ENCODE assay signal across 2 cellular contexts in genomic region chr15:96344120-96344705, GRCh38.
TF ChIP-seq lines count a peak whose summit lies in the region.

No MANE protein-coding gene starts in this region.

TF ChIP-seq in liver, 16 proteins besides CTCF, POLR2A, EP300 and RAD21:
- TF ChIP-seq EGR1 (IDR thresholded peaks at IDR 0.05; ENCODE audit: low read depth in 2 of 2) (no peak), ZBTB33 (IDR thresholded peaks at IDR 0.05) (no peak), YY1 (IDR thresholded peaks at IDR 0.05) (no peak), HNF4G (IDR thresholded peaks at IDR 0.05) (no peak), RXRA (IDR thresholded peaks at IDR 0.05) (no peak), GABPA (IDR thresholded peaks at IDR 0.05 in 1 of 2, conservative IDR thresholded peaks at IDR 0.05 in 1 of 2) (no peak), TAF1 (conservative IDR thresholded peaks at IDR 0.05) (no peak), MAX (IDR thresholded peaks at IDR 0.05) (no peak), NR2F2 (IDR thresholded peaks at IDR 0.05) (no peak), JUND (IDR thresholded peaks at IDR 0.05) (no peak), SP1 (IDR thresholded peaks at IDR 0.05) (no peak), HNF4A (conservative IDR thresholded peaks at IDR 0.05) (no peak), ATF3 (IDR thresholded peaks at IDR 0.05) (no peak), FOXA1 (IDR thresholded peaks at IDR 0.05) (no peak), FOXA2 (IDR thresholded peaks at IDR 0.05) (no peak)

TF ChIP-seq in HepG2, 621 proteins besides CTCF, POLR2A, EP300 and RAD21:
- TF ChIP-seq RAD51 (IDR thresholded peaks at IDR 0.05; ENCODE audit: borderline replicate concordance), result no peak
- no peak for TF ChIP-seq ZNF709 (CRISPR knock-in tag; IDR thresholded peaks at IDR 0.05)
- no peak for TF ChIP-seq ZNF75D (CRISPR knock-in tag; IDR thresholded peaks at IDR 0.05; ENCODE audit: borderline replicate concordance)
- no peak for TF ChIP-seq THAP7 (CRISPR knock-in tag; IDR thresholded peaks at IDR 0.05)
- TF ChIP-seq CHD2 (IDR thresholded peaks at IDR 0.05; ENCODE audit: low read depth, low read length), result no peak
- TF ChIP-seq CAMTA2 (CRISPR knock-in tag; IDR thresholded peaks at IDR 0.05; ENCODE audit: borderline replicate concordance), result no peak
- TF ChIP-seq TMF1 (CRISPR knock-in tag; IDR thresholded peaks at IDR 0.05; ENCODE audit: low read depth), result no peak
